ENCODE assay signal across 8 cellular contexts in the genomic region with DNA sequence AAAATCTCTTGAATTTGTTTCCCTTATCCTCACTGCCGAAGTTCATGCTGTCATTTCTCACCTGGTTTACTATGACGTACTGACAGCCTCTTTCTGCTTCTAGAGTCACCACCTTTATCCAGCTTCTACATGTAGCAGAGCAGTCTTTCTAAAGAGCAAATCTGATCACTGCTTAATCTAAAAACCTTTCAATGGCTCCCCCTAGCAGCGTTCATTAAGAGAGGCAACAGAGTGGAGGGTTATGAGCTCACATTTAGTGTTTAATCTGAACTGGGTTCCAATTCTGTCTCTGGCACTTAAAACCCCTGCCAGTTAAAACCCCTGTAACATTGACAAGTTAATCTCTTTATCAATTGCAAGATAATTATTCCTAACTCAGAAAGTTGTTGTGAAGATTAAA. TPM values are rescaled to one million over a fixed set of nuclear protein-coding genes. Genes with fewer than 3 reads are reported as not detected.
A peak's percentile ranks its signal among the peaks of the same experiment; 100 is the strongest.
DNase-seq lines count a peak whose midpoint lies in the region; ATAC-seq, FAIRE-seq and TF ChIP-seq lines count a peak whose summit lies in the region.

No MANE protein-coding gene starts in this region.

- H3K36me3 ChIP-seq in GM12878 (ENCODE audit: control insufficient read depth in 2 of 2, insufficient read depth in 2 of 2, low read length in 1 of 2) (no peaks in the 10 kb centered on the region), neuronal stem cell (replicated peaks in 1 of 2; ENCODE audit: control insufficient read depth in 2 of 2, insufficient read depth in 2 of 2, low read length in 2 of 2) (no peaks in the 10 kb centered on the region), spleen (no peaks in the 10 kb centered on the region)

- H3K79me1 ChIP-seq in neuronal stem cell (ENCODE audit: low read depth, low read length): no peaks in the 10 kb centered on the region

- H3K27ac ChIP-seq in AG04450 (ENCODE audit: low read depth, low read length) (no peak overlapping the region), GM12878 (ENCODE audit: control insufficient read depth, insufficient read depth) (no peak overlapping the region), neuronal stem cell (replicated peaks; ENCODE audit: low read length) (no peak overlapping the region), spleen (no peak overlapping the region)

- in situ Hi-C loops in GM12878 (cut with MboI): no loop called here

- H4K91ac ChIP-seq in neuronal stem cell (ENCODE audit: low read depth, low read length, poor library complexity): no peak overlapping the region

- no peaks in the 10 kb centered on the region for H3K4me1 ChIP-seq in GM12878 (ENCODE audit: control insufficient read depth, insufficient read depth, low read length)
- peaks cover 0 to 10% of the 10 kb centered on the region in 2 donors for H3K4me1 ChIP-seq in neuronal stem cell (ENCODE audit: control insufficient read depth in 2 of 2, insufficient read depth in 1 of 2, low read depth in 1 of 2, low read length in 2 of 2)
- H3K4me1 ChIP-seq in spleen: peaks cover 9 to 88% (median 44%) of the 10 kb centered on the region in 6 donors

- no peaks in the 10 kb centered on the region for H3K9me3 ChIP-seq in AG04450 (ENCODE audit: control insufficient read depth, insufficient read depth, low read length)
- no peaks in the 10 kb centered on the region for H3K9me3 ChIP-seq in GM12878 (replicated peaks; ENCODE audit: control insufficient read depth, insufficient read depth, low read length)
- no peaks in the 10 kb centered on the region for H3K9me3 ChIP-seq in neuronal stem cell (replicated peaks in 1 of 2; ENCODE audit: control insufficient read depth in 2 of 2, insufficient read depth in 1 of 2, low read depth in 1 of 2, low read length in 2 of 2)
- no peaks in the 10 kb centered on the region for H3K9me3 ChIP-seq in spleen

- H3K18ac ChIP-seq in neuronal stem cell (ENCODE audit: low read length): no peak overlapping the region

- TF ChIP-seq CTCF in AG04450 (IDR thresholded peaks at IDR 0.05; ENCODE audit: low read depth, low read length): peak; percentile 60
- TF ChIP-seq CTCF in GM12864 (IDR thresholded peaks at IDR 0.05; ENCODE audit: low read depth, low read length, missing control alignments): peak; percentile 53
- TF ChIP-seq CTCF in NB4 (IDR thresholded peaks at IDR 0.05; ENCODE audit: low read depth, low read length): peak; percentile 80
- peak; percentile 46 to 64 (median 56); a peak in 5 of 6 replicates for TF ChIP-seq CTCF in GM12878 (IDR thresholded peaks at IDR 0.05 in 2 of 3, conservative IDR thresholded peaks at IDR 0.05 in 1 of 3; ENCODE audit: control insufficient read depth in 2 of 3, extremely low read depth in 1 of 3, insufficient read depth in 1 of 3, low read depth in 3 of 3, low read length in 3 of 3)
- peak; percentile 60 for TF ChIP-seq CTCF in retinal pigment epithelial cell (conservative IDR thresholded peaks at IDR 0.05; ENCODE audit: low read depth, low read length)
- peak in 4 of 11 experiments; percentile 15 to 35 (median 30) for TF ChIP-seq CTCF in spleen (IDR thresholded peaks at IDR 0.05 in 8 of 11, conservative IDR thresholded peaks at IDR 0.05 in 3 of 11)

- no peak overlapping the region for H2BK120ac ChIP-seq in neuronal stem cell (ENCODE audit: low read depth, low read length)

- H2AK5ac ChIP-seq in neuronal stem cell (ENCODE audit: low read depth, low read length): no peak overlapping the region

- H4K8ac ChIP-seq in neuronal stem cell (ENCODE audit: low read depth, low read length): no peak overlapping the region

- no peak overlapping the region for H3K4ac ChIP-seq in neuronal stem cell (ENCODE audit: low read length)

- peaks cover 77% of the 10 kb centered on the region for H3K79me2 ChIP-seq in GM12878 (ENCODE audit: control insufficient read depth, insufficient read depth, low read length)

- no peak overlapping the region for H2BK15ac ChIP-seq in neuronal stem cell (ENCODE audit: low read length)

- no peak overlapping the region; the same call in 1 of the 2 replicates for H3K9ac ChIP-seq in GM12878 (ENCODE audit: control insufficient read depth, insufficient read depth, low read length)
- H3K9ac ChIP-seq in neuronal stem cell (ENCODE audit: low read depth, low read length, poor library complexity): no peak overlapping the region

- intact Hi-C loops in GM12878 (cut with micrococcal nuclease; ENCODE audit: unreplicated experiment): loop anchor here (1.0 to 5.0 kb wide), 2 partner anchors 243 to 338 kb away; no protein-coding TSS in a partner anchor
- intact Hi-C loops in spleen (cut with DNase I; ENCODE audit: low total_unique reads): loop anchor here (10.0 kb wide), 1 partner anchor 470 kb away; no protein-coding TSS in a partner anchor

- RAD21 ChIA-PET in GM12878 (lab: Charles Lee; ENCODE audit: unreplicated experiment): interaction anchor here (0.6 to 6.4 kb wide), 32 partner anchors 19 to 483 kb away, joined by 3 to 76 read pairs (median 4); no protein-coding TSS in a partner anchor

- no peak overlapping the region for H3K4me3 ChIP-seq in AG04450 (ENCODE audit: low read depth, low read length)
- H3K4me3 ChIP-seq in GM12864 (ENCODE audit: low read depth, low read length): no peak overlapping the region
- peak overlapping the region; percentile 1 for H3K4me3 ChIP-seq in NB4 (ENCODE audit: low read depth, low read length)
- peak overlapping the region; percentile 10; the same call in 1 of the 2 replicates for H3K4me3 ChIP-seq in GM12878
- no peak overlapping the region for H3K4me3 ChIP-seq in retinal pigment epithelial cell (ENCODE audit: low read length)
- H3K4me3 ChIP-seq in neuronal stem cell (ENCODE audit: low read length in 2 of 2): no peak overlapping the region
- no peak overlapping the region for H3K4me3 ChIP-seq in spleen

- POLR2A ChIA-PET in AG04450 (lab: Yijun Ruan, JAX): interaction anchor here (1.1 kb wide), 1 partner anchor 295 kb away, joined by 3 read pairs; no protein-coding TSS in a partner anchor
- POLR2A ChIA-PET in GM12878 (lab: Charles Lee): interaction anchor here (1.4 kb wide), 2 partner anchors 83 to 242 kb away, joined by 3 read pairs; no protein-coding TSS in a partner anchor

- peak overlapping the region; percentile 35; the same call in 1 of the 2 replicates for H3K4me2 ChIP-seq in GM12878 (ENCODE audit: control insufficient read depth, insufficient read depth)
- H3K4me2 ChIP-seq in neuronal stem cell (ENCODE audit: insufficient read depth, low read length, poor library complexity, severe bottlenecking): no peak overlapping the region

- ATAC-seq in GM12878 (peak; percentile 63), HG02973 (IDR thresholded peaks at IDR 0.05; ENCODE audit: unreplicated experiment) (no peak)

- no peak overlapping the region for H2BK12ac ChIP-seq in neuronal stem cell (ENCODE audit: low read length)

- 18% methylated on average over 3 of the region's 3 CpGs for WGBS in GM12878 (ENCODE audit: insufficient coverage, insufficient replicate concordance, low lambda C conversion rate, missing lambda C conversion rate)
- no CpG with 5 or more reads among the region's 3 CpGs for WGBS in neuronal stem cell (ENCODE audit: extremely low coverage in 2 of 2, insufficient read length in 2 of 2, insufficient replicate concordance in 1 of 2), 2 donors
- 44 to 55% (median 50%) methylated on average over 3 of the region's 3 CpGs for WGBS in spleen, 5 donors

- TF ChIP-seq EP300 in GM12878 (IDR thresholded peaks at IDR 0.05; ENCODE audit: borderline replicate concordance in 1 of 2, control insufficient read depth in 1 of 2, low read depth in 2 of 2, low read length in 2 of 2): no peak

- TF ChIP-seq RAD21 in GM12878 (IDR thresholded peaks at IDR 0.05; ENCODE audit: insufficient read depth, low read depth, low read length): peak; percentile 78

- H2AFZ ChIP-seq in GM12878 (ENCODE audit: control insufficient read depth, low read depth, low read length): no peak overlapping the region
- no peak overlapping the region for H2AFZ ChIP-seq in neuronal stem cell (ENCODE audit: low read length)

- DNase-seq in AG04450 (ENCODE audit: low read depth, low spot score) (no peak), GM12864 (ENCODE audit: low read depth) (no peak), NB4 (ENCODE audit: low read depth) (peak; percentile 78), GM12878 (ENCODE audit: low read depth, low spot score) (no peak), retinal pigment epithelial cell (ENCODE audit: low read depth) (no peak), neuronal stem cell (ENCODE audit: low spot score) (no peak), spleen (no peak)

- CTCF ChIA-PET in AG04450 (lab: Charles Lee) (interaction anchor here (0.5 to 8.5 kb wide), 17 partner anchors 11 to 337 kb away, joined by 3 to 141 read pairs (median 3); no protein-coding TSS in a partner anchor), GM12878 (lab: Yijun Ruan, JAX) (interaction anchor here (0.5 to 15.1 kb wide), 36 partner anchors 11 to 884 kb away, joined by 3 to 474 read pairs (median 4); no protein-coding TSS in a partner anchor)

- H3K27me3 ChIP-seq in AG04450 (ENCODE audit: control insufficient read depth, insufficient read depth, low read length) (no peaks in the 10 kb centered on the region), GM12878 (replicated peaks in 1 of 2; ENCODE audit: control insufficient read depth in 2 of 2, insufficient read depth in 2 of 2, low read length in 1 of 2) (no peaks in the 10 kb centered on the region), neuronal stem cell (ENCODE audit: control insufficient read depth in 3 of 3, insufficient read depth in 3 of 3, low read depth in 1 of 3, low read length in 3 of 3) (no peaks in the 10 kb centered on the region), spleen (replicated peaks in 1 of 7) (no peaks in the 10 kb centered on the region)

- SMC1A ChIA-PET in GM12878 (lab: Charles Lee; ENCODE audit: uncharacterized antibody, unreplicated experiment): interaction anchor here (0.7 to 10.0 kb wide), 41 partner anchors 8 to 668 kb away, joined by 3 to 97 read pairs (median 4); a partner anchor contains a TSS

- no peak overlapping the region for H3K14ac ChIP-seq in neuronal stem cell (ENCODE audit: low read length)

- H2BK5ac ChIP-seq in neuronal stem cell (ENCODE audit: low read length): no peak overlapping the region

- H3K23ac ChIP-seq in neuronal stem cell (ENCODE audit: low read depth, low read length, poor library complexity): no peak overlapping the region

- BruUV-seq in GM12878 (replicated peaks; lab: Mats Ljungman, UMichigan): no TSS peak

- FAIRE-seq in GM12878 (lab: Jason Lieb, UNC): no peak

- TF ChIP-seq POLR2A in NB4 (IDR thresholded peaks at IDR 0.05; ENCODE audit: extremely low read depth, insufficient read length) (no peak), GM12878 (IDR thresholded peaks at IDR 0.05; ENCODE audit: low read depth, low read length) (no peak), spleen (IDR thresholded peaks at IDR 0.05) (no peak)

- H4K20me1 ChIP-seq in GM12878 (ENCODE audit: control insufficient read depth, insufficient read depth): 0 out of 2 replicates have a peak, but pooled peaks cover 3% of the 10 kb centered on the region

RNA-seq across cellular contexts. Expression of a gene that starts 4.4 kb away (rescaled TPM):
- polyA plus RNA-seq in AG04450 (2011; rRNA removed) (169 and 218 TPM in 2 replicates), GM12878 (2011; rRNA removed) (87.6 and 109 TPM in 2 replicates), GM12878 (2014; fragmentation: Illumina TruSeq; extraction: Trizol) (46.3 and 53.9 TPM in 2 replicates), GM12878 (2014; fragmentation: Nextera tagmentation; extraction: Ambion mirVana) (10 to 100 TPM; 24.8 to 39.2 TPM), GM12878 (2014; rRNA removed) (20.7 and 26.0 TPM in 2 replicates), GM12878 (2016; fragmentation: Nextera tagmentation; extraction: Ambion mirVana) (10 to 100 TPM; 58.3 to 60.6 TPM), spleen (10 to 100 TPM; 18.4 to 28.7 (median 28.6) TPM)
- polyA minus RNA-seq in AG04450 (2011; rRNA and poly(A)+ RNA removed): 154 and 183 TPM in 2 replicates
- 313 and 326 TPM in 2 replicates for total RNA-seq in GM12878 (2013; cell fraction: nucleolus; rRNA removed)
- total RNA-seq in GM12878 (2014; rRNA removed) (24.5 and 31.6 TPM in 2 replicates), GM12878 (2014; rRNA removed; fragmentation: Illumina TruSeq; extraction: Trizol) (33.0 and 33.6 TPM in 2 replicates), GM12878 (2021) (43.9 and 46.5 TPM in 2 replicates), spleen (10 to 100 TPM; 68.2 to 91.9 (median 81.6) TPM)
- 28.0 TPM for polyA plus RNA-seq in GM12878 (2011; ENCODE audit: low read depth)
- polyA plus RNA-seq in GM12878 (2011; cell fraction: cytosol; rRNA removed): 38.0 and 41.1 TPM in 2 replicates
- 62.9 and 108 TPM in 2 replicates for polyA plus RNA-seq in GM12878 (2011; cell fraction: nucleus; rRNA removed)
- polyA plus RNA-seq in GM12878 (2012): 50.2 and 56.7 TPM in 2 replicates
- 66.1 and 88.3 TPM in 2 replicates for polyA minus RNA-seq in GM12878 (2011; rRNA and poly(A)+ RNA removed)
- polyA minus RNA-seq in GM12878 (2011; cell fraction: cytosol; rRNA and poly(A)+ RNA removed): 21.9 and 28.4 TPM in 2 replicates
- polyA minus RNA-seq in GM12878 (2011; cell fraction: nucleus; rRNA and poly(A)+ RNA removed): 85.2 and 121 TPM in 2 replicates
- 102 TPM for polyA plus RNA-seq in neuronal stem cell (2013, experiment 1 of 2)
- polyA plus RNA-seq in neuronal stem cell (2013, experiment 2 of 2): 105 TPM

Comparison
In these comparisons a context has a peak if more than half of its experiments do, and no peak if none do; other contexts are left out.
1. H3K4me3 ChIP-seq: peak in NB4 (single experiment) and GM12878 (single experiment); none in AG04450 (single experiment), GM12864 (single experiment), retinal pigment epithelial cell (single experiment), neuronal stem cell (0 of 2) and spleen (0 of 8).